In genomic region chr6:63764318-63764916, GRCh38 we compare ENCODE assay signal across 8 cellular contexts.
DNase-seq lines count a peak whose midpoint lies in the region; ATAC-seq and TF ChIP-seq lines count a peak whose summit lies in the region.

No MANE protein-coding gene starts in this region.

- ATAC-seq in GM18868 (IDR thresholded peaks at IDR 0.05; ENCODE audit: unreplicated experiment) (peak; percentile 54), GM19467 (IDR thresholded peaks at IDR 0.05; ENCODE audit: unreplicated experiment) (no peak), HG03565 (IDR thresholded peaks at IDR 0.05; ENCODE audit: unreplicated experiment) (no peak)

- peak; percentile 10 for TF ChIP-seq CTCF in brain microvascular endothelial cell (IDR thresholded peaks at IDR 0.05; ENCODE audit: low read depth, low read length, missing control alignments)

- in situ Hi-C loops in ACHN (cut with HindIII; ENCODE audit: low pct_ligation_motif_present, low pct_unique_long_range_greater_than_20kb, low sequenced_read_pairs) = no loop called here
- in situ Hi-C loops in brain microvascular endothelial cell (cut with HindIII; ENCODE audit: low pct_ligation_motif_present, low sequenced_read_pairs) = no loop called here

- H3K4me3 ChIP-seq in brain microvascular endothelial cell (ENCODE audit: low read depth, low read length) = no peak overlapping the region

- DNase-seq in ACHN = peak; percentile 53
- peak; percentile 58 for DNase-seq in NCI-H2171 treated with DMSO at 0.1 percent for 48 hours (lab: John Stamatoyannopoulos, UW)
- DNase-seq in brain microvascular endothelial cell = no peak
- DNase-seq in medulla oblongata (ENCODE audit: extremely low spot score) = peak; percentile 84
- no peak for DNase-seq in mesenteric fat pad (ENCODE audit: low spot score)

- H3K27ac ChIP-seq in brain microvascular endothelial cell = no peak overlapping the region

- no peaks in the 10 kb centered on the region for H3K36me3 ChIP-seq in brain microvascular endothelial cell (replicated peaks)

- no peaks in the 10 kb centered on the region for H3K27me3 ChIP-seq in brain microvascular endothelial cell (replicated peaks)

Comparison
In these comparisons a context has a peak if more than half of its experiments do, and no peak if none do; other contexts are left out.
1. DNase-seq: peak in ACHN (single experiment), NCI-H2171 treated with DMSO at 0.1 percent for 48 hours (single experiment) and medulla oblongata (single experiment); none in brain microvascular endothelial cell (single experiment) and mesenteric fat pad (single experiment).